1 cellular context compared by ENCODE assay signal in the genomic region with DNA sequence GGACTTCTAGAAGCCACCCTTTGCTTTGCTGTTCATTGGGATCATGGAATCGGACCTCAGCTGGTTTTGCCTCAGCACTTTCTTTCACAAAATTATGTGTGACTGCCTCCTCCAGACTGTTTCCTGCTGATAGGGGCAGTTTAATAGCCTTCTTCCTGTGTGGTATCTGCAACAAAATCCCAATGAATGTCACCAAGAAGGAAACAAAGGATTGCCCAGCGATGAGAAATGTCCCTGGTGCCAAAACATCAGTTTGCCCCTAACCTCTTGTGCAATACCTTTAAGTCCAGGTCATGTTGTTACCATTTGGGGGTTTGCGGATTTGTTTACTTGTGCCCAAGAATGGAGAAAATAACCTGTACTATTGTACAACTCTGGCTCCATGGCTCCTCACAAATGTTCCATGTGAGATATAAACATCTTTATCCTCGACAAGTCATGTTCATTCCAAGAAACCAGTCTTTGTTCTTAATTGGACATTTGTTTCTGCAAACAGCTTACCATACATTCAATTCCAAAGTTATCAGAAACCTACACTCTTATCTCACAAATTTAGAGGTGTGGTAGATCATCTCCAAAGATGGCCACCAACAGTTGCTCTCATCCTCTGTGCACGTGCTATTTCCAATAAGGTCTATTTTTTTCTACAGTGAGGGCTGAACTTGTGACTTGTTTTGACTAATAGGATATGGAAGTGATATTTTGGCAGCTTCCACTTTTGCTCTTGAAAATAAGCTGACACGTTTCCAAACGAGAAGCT.
TF ChIP-seq lines count a peak whose summit lies in the region.

No MANE protein-coding gene starts in this region.

TF ChIP-seq in K562, 482 proteins besides CTCF, POLR2A, EP300 and RAD21 (continued from another document and continues in another):
- TF ChIP-seq ZNF764 (CRISPR knock-in tag; IDR thresholded peaks at IDR 0.05; ENCODE audit: low read depth), result peak; percentile 62; the same call in 1 of the 2 replicates
- no peak for TF ChIP-seq RBM39 (optimal IDR thresholded peaks at IDR 0.05; ENCODE audit: low read depth, low read length)
- TF ChIP-seq ZNF589 (CRISPR knock-in tag; IDR thresholded peaks at IDR 0.05; ENCODE audit: low read depth), result peak; percentile 93; the same call in 1 of the 2 replicates
- TF ChIP-seq ZNF282 (CRISPR knock-in tag; IDR thresholded peaks at IDR 0.05), result no peak
- TF ChIP-seq THRAP3 (IDR thresholded peaks at IDR 0.05; ENCODE audit: borderline replicate concordance), result no peak
- TF ChIP-seq, protein P1, sequence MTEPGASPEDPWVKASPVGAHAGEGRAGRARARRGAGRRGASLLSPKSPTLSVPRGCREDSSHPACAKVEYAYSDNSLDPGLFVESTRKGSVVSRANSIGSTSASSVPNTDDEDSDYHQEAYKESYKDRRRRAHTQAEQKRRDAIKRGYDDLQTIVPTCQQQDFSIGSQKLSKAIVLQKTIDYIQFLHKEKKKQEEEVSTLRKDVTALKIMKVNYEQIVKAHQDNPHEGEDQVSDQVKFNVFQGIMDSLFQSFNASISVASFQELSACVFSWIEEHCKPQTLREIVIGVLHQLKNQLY (CRISPR knock-in tag; conservative IDR thresholded peaks at IDR 0.05), result no peak
- no peak for TF ChIP-seq ZNF224 (CRISPR knock-in tag; IDR thresholded peaks at IDR 0.05)
- TF ChIP-seq SETDB1 (IDR thresholded peaks at IDR 0.05; ENCODE audit: low read length), result no peak
- peak; percentile 70; the same call in 1 of the 2 replicates for TF ChIP-seq L3MBTL2 (IDR thresholded peaks at IDR 0.05)
- TF ChIP-seq FOXP1 (CRISPR knock-in tag; IDR thresholded peaks at IDR 0.05), result no peak
- TF ChIP-seq TEAD1 (CRISPR knock-in tag; IDR thresholded peaks at IDR 0.05), result 0 out of 4 replicates have a peak, but pooled peaks of 1 of the 2 experiments have one; percentile 15
- no peak for TF ChIP-seq ZNF444 (CRISPR knock-in tag; IDR thresholded peaks at IDR 0.05)
- TF ChIP-seq ZNF146 (CRISPR knock-in tag; IDR thresholded peaks at IDR 0.05; ENCODE audit: unreplicated experiment), result no peak
- TF ChIP-seq SMARCC2 (IDR thresholded peaks at IDR 0.05; ENCODE audit: low read depth), result no peak
- TF ChIP-seq, protein P2, sequence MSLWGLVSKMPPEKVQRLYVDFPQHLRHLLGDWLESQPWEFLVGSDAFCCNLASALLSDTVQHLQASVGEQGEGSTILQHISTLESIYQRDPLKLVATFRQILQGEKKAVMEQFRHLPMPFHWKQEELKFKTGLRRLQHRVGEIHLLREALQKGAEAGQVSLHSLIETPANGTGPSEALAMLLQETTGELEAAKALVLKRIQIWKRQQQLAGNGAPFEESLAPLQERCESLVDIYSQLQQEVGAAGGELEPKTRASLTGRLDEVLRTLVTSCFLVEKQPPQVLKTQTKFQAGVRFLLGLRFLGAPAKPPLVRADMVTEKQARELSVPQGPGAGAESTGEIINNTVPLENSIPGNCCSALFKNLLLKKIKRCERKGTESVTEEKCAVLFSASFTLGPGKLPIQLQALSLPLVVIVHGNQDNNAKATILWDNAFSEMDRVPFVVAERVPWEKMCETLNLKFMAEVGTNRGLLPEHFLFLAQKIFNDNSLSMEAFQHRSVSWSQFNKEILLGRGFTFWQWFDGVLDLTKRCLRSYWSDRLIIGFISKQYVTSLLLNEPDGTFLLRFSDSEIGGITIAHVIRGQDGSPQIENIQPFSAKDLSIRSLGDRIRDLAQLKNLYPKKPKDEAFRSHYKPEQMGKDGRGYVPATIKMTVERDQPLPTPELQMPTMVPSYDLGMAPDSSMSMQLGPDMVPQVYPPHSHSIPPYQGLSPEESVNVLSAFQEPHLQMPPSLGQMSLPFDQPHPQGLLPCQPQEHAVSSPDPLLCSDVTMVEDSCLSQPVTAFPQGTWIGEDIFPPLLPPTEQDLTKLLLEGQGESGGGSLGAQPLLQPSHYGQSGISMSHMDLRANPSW (CRISPR knock-in tag; IDR thresholded peaks at IDR 0.05), result no peak
- TF ChIP-seq, protein P3, sequence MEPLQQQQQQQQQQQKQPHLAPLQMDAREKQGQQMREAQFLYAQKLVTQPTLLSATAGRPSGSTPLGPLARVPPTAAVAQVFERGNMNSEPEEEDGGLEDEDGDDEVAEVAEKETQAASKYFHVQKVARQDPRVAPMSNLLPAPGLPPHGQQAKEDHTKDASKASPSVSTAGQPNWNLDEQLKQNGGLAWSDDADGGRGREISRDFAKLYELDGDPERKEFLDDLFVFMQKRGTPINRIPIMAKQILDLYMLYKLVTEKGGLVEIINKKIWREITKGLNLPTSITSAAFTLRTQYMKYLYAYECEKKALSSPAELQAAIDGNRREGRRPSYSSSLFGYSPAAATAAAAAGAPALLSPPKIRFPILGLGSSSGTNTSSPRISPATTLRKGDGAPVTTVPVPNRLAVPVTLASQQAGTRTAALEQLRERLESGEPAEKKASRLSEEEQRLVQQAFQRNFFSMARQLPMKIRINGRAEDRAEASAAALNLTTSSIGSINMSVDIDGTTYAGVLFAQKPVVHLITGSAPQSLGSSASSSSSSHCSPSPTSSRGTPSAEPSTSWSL (CRISPR knock-in tag; IDR thresholded peaks at IDR 0.05; ENCODE audit: borderline replicate concordance), result no peak
- TF ChIP-seq NFRKB (IDR thresholded peaks at IDR 0.05; ENCODE audit: low read depth), result no peak
- TF ChIP-seq, protein P4, sequence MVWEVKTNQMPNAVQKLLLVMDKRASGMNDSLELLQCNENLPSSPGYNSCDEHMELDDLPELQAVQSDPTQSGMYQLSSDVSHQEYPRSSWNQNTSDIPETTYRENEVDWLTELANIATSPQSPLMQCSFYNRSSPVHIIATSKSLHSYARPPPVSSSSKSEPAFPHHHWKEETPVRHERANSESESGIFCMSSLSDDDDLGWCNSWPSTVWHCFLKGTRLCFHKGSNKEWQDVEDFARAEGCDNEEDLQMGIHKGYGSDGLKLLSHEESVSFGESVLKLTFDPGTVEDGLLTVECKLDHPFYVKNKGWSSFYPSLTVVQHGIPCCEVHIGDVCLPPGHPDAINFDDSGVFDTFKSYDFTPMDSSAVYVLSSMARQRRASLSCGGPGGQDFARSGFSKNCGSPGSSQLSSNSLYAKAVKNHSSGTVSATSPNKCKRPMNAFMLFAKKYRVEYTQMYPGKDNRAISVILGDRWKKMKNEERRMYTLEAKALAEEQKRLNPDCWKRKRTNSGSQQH (CRISPR knock-in tag; IDR thresholded peaks at IDR 0.05), result 0 out of 2 replicates have a peak, but pooled peaks have one; percentile 14
- TF ChIP-seq ZNF311 (CRISPR knock-in tag; IDR thresholded peaks at IDR 0.05), result peak; percentile 80
- no peak for TF ChIP-seq ZNF436 (CRISPR knock-in tag; IDR thresholded peaks at IDR 0.05)
- 0 out of 2 replicates have a peak, but pooled peaks have one; percentile 15 for TF ChIP-seq OTX1 (CRISPR knock-in tag; IDR thresholded peaks at IDR 0.05)
- TF ChIP-seq GABPB1 (CRISPR knock-in tag; IDR thresholded peaks at IDR 0.05), result peak; percentile 15; the same call in 1 of the 2 replicates
- no peak for TF ChIP-seq KLF1 (tag; IDR thresholded peaks at IDR 0.05)
- no peak for TF ChIP-seq ZBTB1 (CRISPR knock-in tag; IDR thresholded peaks at IDR 0.05; ENCODE audit: borderline replicate concordance, low read depth)
- TF ChIP-seq, protein P5, sequence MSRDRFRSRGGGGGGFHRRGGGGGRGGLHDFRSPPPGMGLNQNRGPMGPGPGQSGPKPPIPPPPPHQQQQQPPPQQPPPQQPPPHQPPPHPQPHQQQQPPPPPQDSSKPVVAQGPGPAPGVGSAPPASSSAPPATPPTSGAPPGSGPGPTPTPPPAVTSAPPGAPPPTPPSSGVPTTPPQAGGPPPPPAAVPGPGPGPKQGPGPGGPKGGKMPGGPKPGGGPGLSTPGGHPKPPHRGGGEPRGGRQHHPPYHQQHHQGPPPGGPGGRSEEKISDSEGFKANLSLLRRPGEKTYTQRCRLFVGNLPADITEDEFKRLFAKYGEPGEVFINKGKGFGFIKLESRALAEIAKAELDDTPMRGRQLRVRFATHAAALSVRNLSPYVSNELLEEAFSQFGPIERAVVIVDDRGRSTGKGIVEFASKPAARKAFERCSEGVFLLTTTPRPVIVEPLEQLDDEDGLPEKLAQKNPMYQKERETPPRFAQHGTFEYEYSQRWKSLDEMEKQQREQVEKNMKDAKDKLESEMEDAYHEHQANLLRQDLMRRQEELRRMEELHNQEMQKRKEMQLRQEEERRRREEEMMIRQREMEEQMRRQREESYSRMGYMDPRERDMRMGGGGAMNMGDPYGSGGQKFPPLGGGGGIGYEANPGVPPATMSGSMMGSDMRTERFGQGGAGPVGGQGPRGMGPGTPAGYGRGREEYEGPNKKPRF (IDR thresholded peaks at IDR 0.05; ENCODE audit: low read depth, low read length), result no peak
- TF ChIP-seq CBFB (CRISPR knock-in tag; IDR thresholded peaks at IDR 0.05), result no peak
- TF ChIP-seq, protein P6, sequence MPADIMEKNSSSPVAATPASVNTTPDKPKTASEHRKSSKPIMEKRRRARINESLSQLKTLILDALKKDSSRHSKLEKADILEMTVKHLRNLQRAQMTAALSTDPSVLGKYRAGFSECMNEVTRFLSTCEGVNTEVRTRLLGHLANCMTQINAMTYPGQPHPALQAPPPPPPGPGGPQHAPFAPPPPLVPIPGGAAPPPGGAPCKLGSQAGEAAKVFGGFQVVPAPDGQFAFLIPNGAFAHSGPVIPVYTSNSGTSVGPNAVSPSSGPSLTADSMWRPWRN (IDR thresholded peaks at IDR 0.05; ENCODE audit: low read depth), result peak; percentile 57; the same call in 1 of the 2 replicates
- TF ChIP-seq, protein P7, sequence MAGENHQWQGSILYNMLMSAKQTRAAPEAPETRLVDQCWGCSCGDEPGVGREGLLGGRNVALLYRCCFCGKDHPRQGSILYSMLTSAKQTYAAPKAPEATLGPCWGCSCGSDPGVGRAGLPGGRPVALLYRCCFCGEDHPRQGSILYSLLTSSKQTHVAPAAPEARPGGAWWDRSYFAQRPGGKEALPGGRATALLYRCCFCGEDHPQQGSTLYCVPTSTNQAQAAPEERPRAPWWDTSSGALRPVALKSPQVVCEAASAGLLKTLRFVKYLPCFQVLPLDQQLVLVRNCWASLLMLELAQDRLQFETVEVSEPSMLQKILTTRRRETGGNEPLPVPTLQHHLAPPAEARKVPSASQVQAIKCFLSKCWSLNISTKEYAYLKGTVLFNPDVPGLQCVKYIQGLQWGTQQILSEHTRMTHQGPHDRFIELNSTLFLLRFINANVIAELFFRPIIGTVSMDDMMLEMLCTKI (IDR thresholded peaks at IDR 0.05; ENCODE audit: partially characterized antibody), result no peak
- peak; percentile 66; the same call in 1 of the 2 replicates for TF ChIP-seq ZNF766 (CRISPR knock-in tag; conservative IDR thresholded peaks at IDR 0.05)
- TF ChIP-seq RCOR1 (IDR thresholded peaks at IDR 0.05; ENCODE audit: borderline replicate concordance in 1 of 2, low read depth in 2 of 2, low read length in 2 of 2), result peak in 1 of 2 experiments; percentile 82; a peak in 2 of 4 replicates
- TF ChIP-seq HNRNPH1 (optimal IDR thresholded peaks at IDR 0.05; ENCODE audit: low read depth, low read length), result no peak
- TF ChIP-seq SIRT6 (IDR thresholded peaks at IDR 0.05; ENCODE audit: low read depth, low read length), result no peak
- peak; percentile 49 for TF ChIP-seq JUND (IDR thresholded peaks at IDR 0.05; ENCODE audit: borderline replicate concordance, low read depth, low read length)
- no peak; the same call in 2 of the 3 replicates for TF ChIP-seq JUND (tag; IDR thresholded peaks at IDR 0.05; ENCODE audit: borderline replicate concordance, low read depth, low read length)
- 0 out of 2 replicates have a peak, but pooled peaks have one; percentile 52 for TF ChIP-seq GTF2E2 (tag; IDR thresholded peaks at IDR 0.05)
- TF ChIP-seq RNF2 (IDR thresholded peaks at IDR 0.05), result peak; percentile 95
- TF ChIP-seq, protein P8, sequence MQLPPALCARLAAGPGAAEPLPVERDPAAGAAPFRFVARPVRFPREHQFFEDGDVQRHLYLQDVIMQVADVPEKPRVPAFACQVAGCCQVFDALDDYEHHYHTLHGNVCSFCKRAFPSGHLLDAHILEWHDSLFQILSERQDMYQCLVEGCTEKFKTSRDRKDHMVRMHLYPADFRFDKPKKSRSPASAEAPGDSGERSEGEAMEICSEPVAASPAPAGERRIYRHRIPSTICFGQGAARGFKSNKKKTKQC (CRISPR knock-in tag; IDR thresholded peaks at IDR 0.05), result no peak
- TF ChIP-seq MEIS2 (IDR thresholded peaks at IDR 0.05; ENCODE audit: partially characterized antibody), result peak; percentile 69
- TF ChIP-seq SMARCA5 (IDR thresholded peaks at IDR 0.05), result no peak
- no peak for TF ChIP-seq MCM2 (IDR thresholded peaks at IDR 0.05; ENCODE audit: low read depth)
- TF ChIP-seq MEF2D (tag; conservative IDR thresholded peaks at IDR 0.05; ENCODE audit: low read depth), result no peak; the same call in 1 of the 2 replicates
- no peak for TF ChIP-seq TAF15 (IDR thresholded peaks at IDR 0.05; ENCODE audit: low read depth, low read length)
- no peak for TF ChIP-seq RBM34 (IDR thresholded peaks at IDR 0.05; ENCODE audit: borderline replicate concordance, insufficient read depth, low read length)
- no peak for TF ChIP-seq MTF1 (CRISPR knock-in tag; IDR thresholded peaks at IDR 0.05; ENCODE audit: borderline replicate concordance)
- TF ChIP-seq, protein P9, sequence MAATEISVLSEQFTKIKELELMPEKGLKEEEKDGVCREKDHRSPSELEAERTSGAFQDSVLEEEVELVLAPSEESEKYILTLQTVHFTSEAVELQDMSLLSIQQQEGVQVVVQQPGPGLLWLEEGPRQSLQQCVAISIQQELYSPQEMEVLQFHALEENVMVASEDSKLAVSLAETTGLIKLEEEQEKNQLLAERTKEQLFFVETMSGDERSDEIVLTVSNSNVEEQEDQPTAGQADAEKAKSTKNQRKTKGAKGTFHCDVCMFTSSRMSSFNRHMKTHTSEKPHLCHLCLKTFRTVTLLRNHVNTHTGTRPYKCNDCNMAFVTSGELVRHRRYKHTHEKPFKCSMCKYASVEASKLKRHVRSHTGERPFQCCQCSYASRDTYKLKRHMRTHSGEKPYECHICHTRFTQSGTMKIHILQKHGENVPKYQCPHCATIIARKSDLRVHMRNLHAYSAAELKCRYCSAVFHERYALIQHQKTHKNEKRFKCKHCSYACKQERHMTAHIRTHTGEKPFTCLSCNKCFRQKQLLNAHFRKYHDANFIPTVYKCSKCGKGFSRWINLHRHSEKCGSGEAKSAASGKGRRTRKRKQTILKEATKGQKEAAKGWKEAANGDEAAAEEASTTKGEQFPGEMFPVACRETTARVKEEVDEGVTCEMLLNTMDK (IDR thresholded peaks at IDR 0.05; ENCODE audit: borderline replicate concordance, insufficient read depth, low read depth, low read length, poor library complexity, severe bottlenecking), result no peak
- TF ChIP-seq, protein P10, sequence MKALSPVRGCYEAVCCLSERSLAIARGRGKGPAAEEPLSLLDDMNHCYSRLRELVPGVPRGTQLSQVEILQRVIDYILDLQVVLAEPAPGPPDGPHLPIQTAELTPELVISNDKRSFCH (CRISPR knock-in tag; IDR thresholded peaks at IDR 0.05), result no peak
- TF ChIP-seq, protein P10 (tag; IDR thresholded peaks at IDR 0.05), result peak; percentile 49; the same call in 1 of the 2 replicates
